ENCODE assay signal across 17 cellular contexts in the genomic region with DNA sequence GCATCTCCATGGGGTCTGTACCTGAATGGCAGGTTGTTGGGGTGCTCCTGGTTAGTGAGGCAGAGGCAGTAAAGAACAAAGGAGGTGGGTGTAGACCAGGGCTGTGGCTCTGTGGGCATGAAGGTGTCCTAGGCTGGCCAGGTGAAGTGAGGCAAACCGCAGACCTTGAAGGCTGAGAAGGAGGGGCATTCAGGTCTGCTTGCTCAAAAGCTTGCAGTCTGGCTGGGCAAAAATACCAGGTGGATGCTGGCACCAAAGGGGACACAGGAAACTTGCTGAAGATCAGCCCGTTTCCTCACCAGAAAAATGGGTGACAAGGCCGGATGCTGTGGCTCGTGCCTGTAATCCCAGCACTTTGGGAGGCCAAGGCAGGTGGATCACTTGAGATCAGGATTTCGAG. TPM values are rescaled to one million over a fixed set of nuclear protein-coding genes. Genes with fewer than 3 reads are reported as not detected.
A peak's percentile ranks its signal among the peaks of the same experiment; 100 is the strongest.
DNase-seq lines count a peak whose midpoint lies in the region; ATAC-seq and TF ChIP-seq lines count a peak whose summit lies in the region.
"Had no signal": no experiment of that assay in that cellular context is flagged by ENCODE, and none has a peak within 500 bp of the region (broad histone marks: within the 10 kb centered on the region; RNA-seq: fewer than 3 reads in every experiment).

No MANE protein-coding gene starts in this region.

- no peaks in the 10 kb centered on the region for H3K27me3 Mint-ChIP-seq in stimulated activated naive CD8-positive, alpha-beta T cell treated with anti-CD3 and anti-CD28 coated beads, Interleukin-15, Interleukin-2, amounts not matched to agents 100 ng/mL and 50 ng/mL, for 24 hours
- H3K27me3 Mint-ChIP-seq: CD8-positive, alpha-beta memory T cell had no signal

- no peaks in the 10 kb centered on the region for H3K27me3 ChIP-seq in heart left ventricle
- H3K27me3 ChIP-seq in right lobe of liver, result no peaks in the 10 kb centered on the region
- H3K27me3 ChIP-seq in brain microvascular endothelial cell (replicated peaks), result no peaks in the 10 kb centered on the region
- H3K27me3 ChIP-seq: BLaER1 had no signal

- intact Hi-C loops in heart left ventricle (cut with DNase I), result loop anchor here in 1 of 10 donors (5.0 kb wide), 1 partner anchor 37 kb away; no protein-coding TSS in a partner anchor
- intact Hi-C loops in left ventricle myocardium superior (cut with micrococcal nuclease), result no loop called here
- intact Hi-C loops in right lobe of liver (cut with DNase I), result no loop called here

- TF ChIP-seq CTCF in heart left ventricle (IDR thresholded peaks at IDR 0.05) (no peak), right lobe of liver (IDR thresholded peaks at IDR 0.05) (no peak), brain microvascular endothelial cell (IDR thresholded peaks at IDR 0.05; ENCODE audit: low read depth, low read length, missing control alignments) (no peak)

- no peaks in the 10 kb centered on the region for H3K36me3 ChIP-seq in heart left ventricle
- H3K36me3 ChIP-seq in right lobe of liver, result no peaks in the 10 kb centered on the region
- no peaks in the 10 kb centered on the region for H3K36me3 ChIP-seq in brain microvascular endothelial cell (replicated peaks)
- H3K36me3 ChIP-seq: BLaER1 had no signal

- no peaks in the 10 kb centered on the region for H3K36me3 Mint-ChIP-seq in stimulated activated naive CD8-positive, alpha-beta T cell treated with anti-CD3 and anti-CD28 coated beads, Interleukin-15, Interleukin-2, amounts not matched to agents 100 ng/mL and 50 ng/mL, for 24 hours (ENCODE audit: low read depth)
- H3K36me3 Mint-ChIP-seq: CD8-positive, alpha-beta memory T cell had no signal

- H3K4me3 ChIP-seq in heart left ventricle (no peak overlapping the region), right lobe of liver (no peak overlapping the region), brain microvascular endothelial cell (ENCODE audit: low read depth, low read length) (no peak overlapping the region)
- H3K4me3 ChIP-seq: BLaER1, GM23248 had no signal

- no peaks in the 10 kb centered on the region for H3K9me3 Mint-ChIP-seq in stimulated activated naive CD8-positive, alpha-beta T cell treated with anti-CD3 and anti-CD28 coated beads, Interleukin-15, Interleukin-2, amounts not matched to agents 100 ng/mL and 50 ng/mL, for 24 hours
- H3K9me3 Mint-ChIP-seq: CD8-positive, alpha-beta memory T cell had no signal

- TF ChIP-seq POLR2A in heart left ventricle (IDR thresholded peaks at IDR 0.05) (no peak), right lobe of liver (IDR thresholded peaks at IDR 0.05) (no peak)

- WGBS in heart left ventricle, 4 donors, result 94 to 98% (median 95%) methylated on average over 5 of the region's 5 CpGs
- 91% methylated on average over 4 of the region's 5 CpGs for WGBS in right lobe of liver (ENCODE audit: insufficient coverage, low coverage, low lambda C conversion rate, missing lambda C conversion rate)

- peak overlapping the region in 9 of 12 donors; percentile 6 to 71 (median 57) for H3K27ac ChIP-seq in heart left ventricle
- peak overlapping the region in 2 of 3 donors; percentile 3 to 48 for H3K27ac ChIP-seq in right lobe of liver
- H3K27ac ChIP-seq in brain microvascular endothelial cell, result no peak overlapping the region
- H3K27ac ChIP-seq: BLaER1, GM23248, HL-60 had no signal

- H3K4me1 ChIP-seq in heart left ventricle, result peaks cover 0 to 47% (median 24%) of the 10 kb centered on the region in 12 donors
- H3K4me1 ChIP-seq in right lobe of liver, result peaks cover 0 to 20% (median 5%) of the 10 kb centered on the region in 4 donors
- H3K4me1 ChIP-seq: Caco-2 had no signal

- no peak for DNase-seq in heart left ventricle
- no peak for DNase-seq in left ventricle myocardium superior
- no peak for DNase-seq in stimulated activated naive CD8-positive, alpha-beta T cell treated with anti-CD3 and anti-CD28 coated beads, Interleukin-15, Interleukin-2, amounts not matched to agents 100 U/mL and 50 U/mL, for 24 hours
- no peak for DNase-seq in right lobe of liver
- no peak for DNase-seq in SK-N-DZ (ENCODE audit: low spot score)
- no peak for DNase-seq in brain microvascular endothelial cell
- DNase-seq: 8988T; AML-193; Caco-2; CD8-positive, alpha-beta memory T cell; DMS53; GM23248 had no signal

- H3K9me3 ChIP-seq in heart left ventricle, result no peaks in the 10 kb centered on the region
- no peaks in the 10 kb centered on the region for H3K9me3 ChIP-seq in right lobe of liver
- H3K9me3 ChIP-seq: Caco-2 had no signal

- ATAC-seq in heart left ventricle (no peak), left ventricle myocardium superior (no peak), right lobe of liver (no peak), GM19455 (IDR thresholded peaks at IDR 0.05; ENCODE audit: unreplicated experiment) (no peak)
- no peak for ATAC-seq in stimulated activated naive CD8-positive, alpha-beta T cell treated with anti-CD3 and anti-CD28 coated beads, Interleukin-15, Interleukin-2, amounts not matched to agents 100 U/mL and 50 U/mL, for 24 hours
- ATAC-seq: HCT116 had no signal

- peak overlapping the region; percentile 21 for H3K27ac Mint-ChIP-seq in stimulated activated naive CD8-positive, alpha-beta T cell treated with anti-CD3 and anti-CD28 coated beads, Interleukin-15, Interleukin-2, amounts not matched to agents 100 ng/mL and 50 ng/mL, for 24 hours

- no peaks in the 10 kb centered on the region for H3K4me1 Mint-ChIP-seq in stimulated activated naive CD8-positive, alpha-beta T cell treated with anti-CD3 and anti-CD28 coated beads, Interleukin-15, Interleukin-2, amounts not matched to agents 100 ng/mL and 50 ng/mL, for 24 hours (ENCODE audit: low read depth)

- in situ Hi-C loops in brain microvascular endothelial cell (cut with HindIII; ENCODE audit: low pct_ligation_motif_present, low sequenced_read_pairs), result no loop called here

- H3K4me3 Mint-ChIP-seq in stimulated activated naive CD8-positive, alpha-beta T cell treated with anti-CD3 and anti-CD28 coated beads, Interleukin-15, Interleukin-2, amounts not matched to agents 100 ng/mL and 50 ng/mL, for 24 hours, result no peak overlapping the region
- H3K4me3 Mint-ChIP-seq: CD8-positive, alpha-beta memory T cell had no signal

RNA-seq across cellular contexts. Expression of a gene that starts 6.7 kb away (rescaled TPM):
- 10 to 100 TPM; 13.8 to 26.5 (median 20.8) TPM for total RNA-seq in heart left ventricle
- 10 to 100 TPM in 1 of 2 donors, 1 to 10 TPM in 1; 8.6 to 18.4 TPM for polyA plus RNA-seq in heart left ventricle
- 15.1 TPM for total RNA-seq in left ventricle myocardium superior
- 10 to 100 TPM in 3 of 6 experiments, 1 to 10 TPM in 3; 9.1 to 11.0 (median 9.9) TPM for total RNA-seq in right lobe of liver
- polyA plus RNA-seq in SK-N-DZ (2014; cell fraction: cytosol; rRNA removed), result 13.4 and 16.1 TPM in 2 replicates
- polyA plus RNA-seq in SK-N-DZ (2014; cell fraction: nucleus; rRNA removed), result 8.7 and 9.9 TPM in 2 replicates
